Comparison of ENCODE assay signal across 1 cellular context in the genomic region with DNA sequence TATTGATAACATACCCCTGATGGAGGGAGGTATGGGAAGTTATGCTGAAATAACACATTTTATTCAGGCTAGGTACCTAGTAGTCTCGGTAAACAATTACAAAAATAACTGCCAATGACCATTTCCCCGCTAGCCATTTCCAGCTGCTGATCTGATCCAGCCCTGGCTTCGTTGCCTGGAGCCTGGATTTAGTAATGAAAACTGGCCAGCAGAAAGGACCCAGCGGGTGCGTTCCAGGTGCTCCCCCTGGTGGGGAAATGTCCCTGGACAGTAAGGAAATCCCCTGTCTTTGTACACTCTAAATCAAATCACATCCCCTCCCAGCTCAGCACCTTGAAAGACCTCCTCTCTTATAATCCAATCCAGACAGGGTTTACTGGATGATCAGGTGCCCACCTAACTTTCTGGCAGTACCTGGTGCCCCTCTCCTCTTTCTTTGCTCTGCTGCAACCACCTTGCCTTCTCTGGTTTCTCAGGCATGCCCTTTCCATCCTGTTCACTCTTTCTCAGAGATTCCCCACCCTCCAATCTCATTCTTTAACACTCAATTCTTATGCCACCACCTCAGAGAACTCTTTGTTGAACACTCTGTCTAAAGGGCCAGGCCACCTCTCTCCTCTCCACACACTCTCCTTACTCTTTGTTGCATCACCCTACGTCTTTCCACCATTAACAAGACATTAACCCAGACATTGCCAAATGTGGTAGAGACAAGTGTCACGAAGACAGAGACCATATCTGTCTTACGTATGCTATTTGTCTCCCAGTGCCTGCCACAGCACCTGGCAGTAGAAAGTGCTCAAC.
TF ChIP-seq lines count a peak whose summit lies in the region.

No MANE protein-coding gene starts in this region.

TF ChIP-seq in K562, 482 proteins besides CTCF, POLR2A, EP300 and RAD21 (continued from another document and continues in another):
- TF ChIP-seq, protein P1, sequence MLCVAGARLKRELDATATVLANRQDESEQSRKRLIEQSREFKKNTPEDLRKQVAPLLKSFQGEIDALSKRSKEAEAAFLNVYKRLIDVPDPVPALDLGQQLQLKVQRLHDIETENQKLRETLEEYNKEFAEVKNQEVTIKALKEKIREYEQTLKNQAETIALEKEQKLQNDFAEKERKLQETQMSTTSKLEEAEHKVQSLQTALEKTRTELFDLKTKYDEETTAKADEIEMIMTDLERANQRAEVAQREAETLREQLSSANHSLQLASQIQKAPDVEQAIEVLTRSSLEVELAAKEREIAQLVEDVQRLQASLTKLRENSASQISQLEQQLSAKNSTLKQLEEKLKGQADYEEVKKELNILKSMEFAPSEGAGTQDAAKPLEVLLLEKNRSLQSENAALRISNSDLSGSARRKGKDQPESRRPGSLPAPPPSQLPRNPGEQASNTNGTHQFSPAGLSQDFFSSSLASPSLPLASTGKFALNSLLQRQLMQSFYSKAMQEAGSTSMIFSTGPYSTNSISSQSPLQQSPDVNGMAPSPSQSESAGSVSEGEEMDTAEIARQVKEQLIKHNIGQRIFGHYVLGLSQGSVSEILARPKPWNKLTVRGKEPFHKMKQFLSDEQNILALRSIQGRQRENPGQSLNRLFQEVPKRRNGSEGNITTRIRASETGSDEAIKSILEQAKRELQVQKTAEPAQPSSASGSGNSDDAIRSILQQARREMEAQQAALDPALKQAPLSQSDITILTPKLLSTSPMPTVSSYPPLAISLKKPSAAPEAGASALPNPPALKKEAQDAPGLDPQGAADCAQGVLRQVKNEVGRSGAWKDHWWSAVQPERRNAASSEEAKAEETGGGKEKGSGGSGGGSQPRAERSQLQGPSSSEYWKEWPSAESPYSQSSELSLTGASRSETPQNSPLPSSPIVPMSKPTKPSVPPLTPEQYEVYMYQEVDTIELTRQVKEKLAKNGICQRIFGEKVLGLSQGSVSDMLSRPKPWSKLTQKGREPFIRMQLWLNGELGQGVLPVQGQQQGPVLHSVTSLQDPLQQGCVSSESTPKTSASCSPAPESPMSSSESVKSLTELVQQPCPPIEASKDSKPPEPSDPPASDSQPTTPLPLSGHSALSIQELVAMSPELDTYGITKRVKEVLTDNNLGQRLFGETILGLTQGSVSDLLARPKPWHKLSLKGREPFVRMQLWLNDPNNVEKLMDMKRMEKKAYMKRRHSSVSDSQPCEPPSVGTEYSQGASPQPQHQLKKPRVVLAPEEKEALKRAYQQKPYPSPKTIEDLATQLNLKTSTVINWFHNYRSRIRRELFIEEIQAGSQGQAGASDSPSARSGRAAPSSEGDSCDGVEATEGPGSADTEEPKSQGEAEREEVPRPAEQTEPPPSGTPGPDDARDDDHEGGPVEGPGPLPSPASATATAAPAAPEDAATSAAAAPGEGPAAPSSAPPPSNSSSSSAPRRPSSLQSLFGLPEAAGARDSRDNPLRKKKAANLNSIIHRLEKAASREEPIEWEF (CRISPR knock-in tag; IDR thresholded peaks at IDR 0.05) = no peak
- TF ChIP-seq CXXC5 (CRISPR knock-in tag; IDR thresholded peaks at IDR 0.05) (peak; percentile 72), ETV6 (IDR thresholded peaks at IDR 0.05; ENCODE audit: borderline replicate concordance in 1 of 2, low read depth in 2 of 2, low read length in 1 of 2) (no peak), ETV6 (CRISPR knock-in tag; IDR thresholded peaks at IDR 0.05; ENCODE audit: borderline replicate concordance) (no peak), MED1 (CRISPR knock-in tag; IDR thresholded peaks at IDR 0.05; ENCODE audit: borderline replicate concordance) (no peak), SETDB1 (IDR thresholded peaks at IDR 0.05; ENCODE audit: low read length) (no peak), GABPA (tag; conservative IDR thresholded peaks at IDR 0.05; ENCODE audit: low read depth) (peak; percentile 24; the same call in 1 of the 2 replicates), BRD9 (IDR thresholded peaks at IDR 0.05; ENCODE audit: low read depth, partially characterized antibody) (no peak), SIX5 (IDR thresholded peaks at IDR 0.05; ENCODE audit: borderline replicate concordance in 1 of 2, insufficient read depth in 1 of 2, low read depth in 1 of 2, low read length in 2 of 2) (no peak), ZEB2 (IDR thresholded peaks at IDR 0.05) (no peak; the same call in 1 of the 2 replicates), EHMT2 (IDR thresholded peaks at IDR 0.05) (peak; percentile 83; the same call in 1 of the 2 replicates), EGR1 (conservative IDR thresholded peaks at IDR 0.05) (no peak), FOXA1 (IDR thresholded peaks at IDR 0.05; ENCODE audit: borderline replicate concordance) (no peak), KDM1A (IDR thresholded peaks at IDR 0.05) (no peak), TEAD4 (IDR thresholded peaks at IDR 0.05; ENCODE audit: low read length) (no peak), TEAD4 (CRISPR knock-in tag; IDR thresholded peaks at IDR 0.05; ENCODE audit: borderline replicate concordance) (no peak), SMARCA4 (IDR thresholded peaks at IDR 0.05) (peak; percentile 54; the same call in 1 of the 2 replicates), ZNF224 (CRISPR knock-in tag; IDR thresholded peaks at IDR 0.05) (no peak), RBFOX2 (IDR thresholded peaks at IDR 0.05; ENCODE audit: low read depth, low read length) (no peak; the same call in 1 of the 2 replicates), MCM7 (IDR thresholded peaks at IDR 0.05) (no peak), ZNF263 (CRISPR knock-in tag; IDR thresholded peaks at IDR 0.05; ENCODE audit: borderline replicate concordance) (no peak), NUFIP1 (IDR thresholded peaks at IDR 0.05; ENCODE audit: partially characterized antibody) (no peak), BRCA1 (IDR thresholded peaks at IDR 0.05) (no peak), BRCA1 (CRISPR knock-in tag; IDR thresholded peaks at IDR 0.05) (no peak), PHTF2 (CRISPR knock-in tag; IDR thresholded peaks at IDR 0.05) (no peak), ERF (CRISPR knock-in tag; IDR thresholded peaks at IDR 0.05) (no peak), ZNF584 (CRISPR knock-in tag; IDR thresholded peaks at IDR 0.05; ENCODE audit: low read depth) (peak; percentile 91), ZNF586 (CRISPR knock-in tag; conservative IDR thresholded peaks at IDR 0.05) (no peak), ZNF253 (CRISPR knock-in tag; conservative IDR thresholded peaks at IDR 0.05) (no peak), ZNF12 (CRISPR knock-in tag; IDR thresholded peaks at IDR 0.05) (no peak)
- TF ChIP-seq, protein P2, sequence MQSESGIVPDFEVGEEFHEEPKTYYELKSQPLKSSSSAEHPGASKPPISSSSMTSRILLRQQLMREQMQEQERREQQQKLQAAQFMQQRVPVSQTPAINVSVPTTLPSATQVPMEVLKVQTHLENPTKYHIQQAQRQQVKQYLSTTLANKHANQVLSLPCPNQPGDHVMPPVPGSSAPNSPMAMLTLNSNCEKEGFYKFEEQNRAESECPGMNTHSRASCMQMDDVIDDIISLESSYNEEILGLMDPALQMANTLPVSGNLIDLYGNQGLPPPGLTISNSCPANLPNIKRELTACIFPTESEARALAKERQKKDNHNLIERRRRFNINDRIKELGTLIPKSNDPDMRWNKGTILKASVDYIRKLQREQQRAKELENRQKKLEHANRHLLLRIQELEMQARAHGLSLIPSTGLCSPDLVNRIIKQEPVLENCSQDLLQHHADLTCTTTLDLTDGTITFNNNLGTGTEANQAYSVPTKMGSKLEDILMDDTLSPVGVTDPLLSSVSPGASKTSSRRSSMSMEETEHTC (IDR thresholded peaks at IDR 0.05) = no peak
- TF ChIP-seq, protein P3, sequence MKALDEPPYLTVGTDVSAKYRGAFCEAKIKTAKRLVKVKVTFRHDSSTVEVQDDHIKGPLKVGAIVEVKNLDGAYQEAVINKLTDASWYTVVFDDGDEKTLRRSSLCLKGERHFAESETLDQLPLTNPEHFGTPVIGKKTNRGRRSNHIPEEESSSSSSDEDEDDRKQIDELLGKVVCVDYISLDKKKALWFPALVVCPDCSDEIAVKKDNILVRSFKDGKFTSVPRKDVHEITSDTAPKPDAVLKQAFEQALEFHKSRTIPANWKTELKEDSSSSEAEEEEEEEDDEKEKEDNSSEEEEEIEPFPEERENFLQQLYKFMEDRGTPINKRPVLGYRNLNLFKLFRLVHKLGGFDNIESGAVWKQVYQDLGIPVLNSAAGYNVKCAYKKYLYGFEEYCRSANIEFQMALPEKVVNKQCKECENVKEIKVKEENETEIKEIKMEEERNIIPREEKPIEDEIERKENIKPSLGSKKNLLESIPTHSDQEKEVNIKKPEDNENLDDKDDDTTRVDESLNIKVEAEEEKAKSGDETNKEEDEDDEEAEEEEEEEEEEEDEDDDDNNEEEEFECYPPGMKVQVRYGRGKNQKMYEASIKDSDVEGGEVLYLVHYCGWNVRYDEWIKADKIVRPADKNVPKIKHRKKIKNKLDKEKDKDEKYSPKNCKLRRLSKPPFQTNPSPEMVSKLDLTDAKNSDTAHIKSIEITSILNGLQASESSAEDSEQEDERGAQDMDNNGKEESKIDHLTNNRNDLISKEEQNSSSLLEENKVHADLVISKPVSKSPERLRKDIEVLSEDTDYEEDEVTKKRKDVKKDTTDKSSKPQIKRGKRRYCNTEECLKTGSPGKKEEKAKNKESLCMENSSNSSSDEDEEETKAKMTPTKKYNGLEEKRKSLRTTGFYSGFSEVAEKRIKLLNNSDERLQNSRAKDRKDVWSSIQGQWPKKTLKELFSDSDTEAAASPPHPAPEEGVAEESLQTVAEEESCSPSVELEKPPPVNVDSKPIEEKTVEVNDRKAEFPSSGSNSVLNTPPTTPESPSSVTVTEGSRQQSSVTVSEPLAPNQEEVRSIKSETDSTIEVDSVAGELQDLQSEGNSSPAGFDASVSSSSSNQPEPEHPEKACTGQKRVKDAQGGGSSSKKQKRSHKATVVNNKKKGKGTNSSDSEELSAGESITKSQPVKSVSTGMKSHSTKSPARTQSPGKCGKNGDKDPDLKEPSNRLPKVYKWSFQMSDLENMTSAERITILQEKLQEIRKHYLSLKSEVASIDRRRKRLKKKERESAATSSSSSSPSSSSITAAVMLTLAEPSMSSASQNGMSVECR (CRISPR knock-in tag; IDR thresholded peaks at IDR 0.05) = no peak
- TF ChIP-seq, protein P4, sequence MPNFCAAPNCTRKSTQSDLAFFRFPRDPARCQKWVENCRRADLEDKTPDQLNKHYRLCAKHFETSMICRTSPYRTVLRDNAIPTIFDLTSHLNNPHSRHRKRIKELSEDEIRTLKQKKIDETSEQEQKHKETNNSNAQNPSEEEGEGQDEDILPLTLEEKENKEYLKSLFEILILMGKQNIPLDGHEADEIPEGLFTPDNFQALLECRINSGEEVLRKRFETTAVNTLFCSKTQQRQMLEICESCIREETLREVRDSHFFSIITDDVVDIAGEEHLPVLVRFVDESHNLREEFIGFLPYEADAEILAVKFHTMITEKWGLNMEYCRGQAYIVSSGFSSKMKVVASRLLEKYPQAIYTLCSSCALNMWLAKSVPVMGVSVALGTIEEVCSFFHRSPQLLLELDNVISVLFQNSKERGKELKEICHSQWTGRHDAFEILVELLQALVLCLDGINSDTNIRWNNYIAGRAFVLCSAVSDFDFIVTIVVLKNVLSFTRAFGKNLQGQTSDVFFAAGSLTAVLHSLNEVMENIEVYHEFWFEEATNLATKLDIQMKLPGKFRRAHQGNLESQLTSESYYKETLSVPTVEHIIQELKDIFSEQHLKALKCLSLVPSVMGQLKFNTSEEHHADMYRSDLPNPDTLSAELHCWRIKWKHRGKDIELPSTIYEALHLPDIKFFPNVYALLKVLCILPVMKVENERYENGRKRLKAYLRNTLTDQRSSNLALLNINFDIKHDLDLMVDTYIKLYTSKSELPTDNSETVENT (CRISPR knock-in tag; IDR thresholded peaks at IDR 0.05) = no peak
- TF ChIP-seq, protein P5, sequence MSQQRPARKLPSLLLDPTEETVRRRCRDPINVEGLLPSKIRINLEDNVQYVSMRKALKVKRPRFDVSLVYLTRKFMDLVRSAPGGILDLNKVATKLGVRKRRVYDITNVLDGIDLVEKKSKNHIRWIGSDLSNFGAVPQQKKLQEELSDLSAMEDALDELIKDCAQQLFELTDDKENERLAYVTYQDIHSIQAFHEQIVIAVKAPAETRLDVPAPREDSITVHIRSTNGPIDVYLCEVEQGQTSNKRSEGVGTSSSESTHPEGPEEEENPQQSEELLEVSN (IDR thresholded peaks at IDR 0.05; ENCODE audit: borderline replicate concordance in 1 of 2, extremely low read depth in 1 of 2, insufficient read depth in 1 of 2, insufficient read length in 1 of 2, low read depth in 1 of 2, low read length in 1 of 2, poor library complexity in 1 of 2, severe bottlenecking in 1 of 2) = no peak
- TF ChIP-seq, protein P6, sequence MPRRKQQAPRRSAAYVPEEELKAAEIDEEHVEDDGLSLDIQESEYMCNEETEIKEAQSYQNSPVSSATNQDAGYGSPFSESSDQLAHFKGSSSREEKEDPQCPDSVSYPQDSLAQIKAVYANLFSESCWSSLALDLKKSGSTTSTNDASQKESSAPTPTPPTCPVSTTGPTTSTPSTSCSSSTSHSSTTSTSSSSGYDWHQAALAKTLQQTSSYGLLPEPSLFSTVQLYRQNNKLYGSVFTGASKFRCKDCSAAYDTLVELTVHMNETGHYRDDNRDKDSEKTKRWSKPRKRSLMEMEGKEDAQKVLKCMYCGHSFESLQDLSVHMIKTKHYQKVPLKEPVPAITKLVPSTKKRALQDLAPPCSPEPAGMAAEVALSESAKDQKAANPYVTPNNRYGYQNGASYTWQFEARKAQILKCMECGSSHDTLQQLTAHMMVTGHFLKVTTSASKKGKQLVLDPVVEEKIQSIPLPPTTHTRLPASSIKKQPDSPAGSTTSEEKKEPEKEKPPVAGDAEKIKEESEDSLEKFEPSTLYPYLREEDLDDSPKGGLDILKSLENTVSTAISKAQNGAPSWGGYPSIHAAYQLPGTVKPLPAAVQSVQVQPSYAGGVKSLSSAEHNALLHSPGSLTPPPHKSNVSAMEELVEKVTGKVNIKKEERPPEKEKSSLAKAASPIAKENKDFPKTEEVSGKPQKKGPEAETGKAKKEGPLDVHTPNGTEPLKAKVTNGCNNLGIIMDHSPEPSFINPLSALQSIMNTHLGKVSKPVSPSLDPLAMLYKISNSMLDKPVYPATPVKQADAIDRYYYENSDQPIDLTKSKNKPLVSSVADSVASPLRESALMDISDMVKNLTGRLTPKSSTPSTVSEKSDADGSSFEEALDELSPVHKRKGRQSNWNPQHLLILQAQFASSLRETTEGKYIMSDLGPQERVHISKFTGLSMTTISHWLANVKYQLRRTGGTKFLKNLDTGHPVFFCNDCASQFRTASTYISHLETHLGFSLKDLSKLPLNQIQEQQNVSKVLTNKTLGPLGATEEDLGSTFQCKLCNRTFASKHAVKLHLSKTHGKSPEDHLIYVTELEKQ (CRISPR knock-in tag; IDR thresholded peaks at IDR 0.05) = no peak
- TF ChIP-seq, protein P7, sequence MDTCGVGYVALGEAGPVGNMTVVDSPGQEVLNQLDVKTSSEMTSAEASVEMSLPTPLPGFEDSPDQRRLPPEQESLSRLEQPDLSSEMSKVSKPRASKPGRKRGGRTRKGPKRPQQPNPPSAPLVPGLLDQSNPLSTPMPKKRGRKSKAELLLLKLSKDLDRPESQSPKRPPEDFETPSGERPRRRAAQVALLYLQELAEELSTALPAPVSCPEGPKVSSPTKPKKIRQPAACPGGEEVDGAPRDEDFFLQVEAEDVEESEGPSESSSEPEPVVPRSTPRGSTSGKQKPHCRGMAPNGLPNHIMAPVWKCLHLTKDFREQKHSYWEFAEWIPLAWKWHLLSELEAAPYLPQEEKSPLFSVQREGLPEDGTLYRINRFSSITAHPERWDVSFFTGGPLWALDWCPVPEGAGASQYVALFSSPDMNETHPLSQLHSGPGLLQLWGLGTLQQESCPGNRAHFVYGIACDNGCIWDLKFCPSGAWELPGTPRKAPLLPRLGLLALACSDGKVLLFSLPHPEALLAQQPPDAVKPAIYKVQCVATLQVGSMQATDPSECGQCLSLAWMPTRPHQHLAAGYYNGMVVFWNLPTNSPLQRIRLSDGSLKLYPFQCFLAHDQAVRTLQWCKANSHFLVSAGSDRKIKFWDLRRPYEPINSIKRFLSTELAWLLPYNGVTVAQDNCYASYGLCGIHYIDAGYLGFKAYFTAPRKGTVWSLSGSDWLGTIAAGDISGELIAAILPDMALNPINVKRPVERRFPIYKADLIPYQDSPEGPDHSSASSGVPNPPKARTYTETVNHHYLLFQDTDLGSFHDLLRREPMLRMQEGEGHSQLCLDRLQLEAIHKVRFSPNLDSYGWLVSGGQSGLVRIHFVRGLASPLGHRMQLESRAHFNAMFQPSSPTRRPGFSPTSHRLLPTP (IDR thresholded peaks at IDR 0.05; ENCODE audit: borderline replicate concordance, extremely low read depth, insufficient read length) = no peak
